In the genomic region with DNA sequence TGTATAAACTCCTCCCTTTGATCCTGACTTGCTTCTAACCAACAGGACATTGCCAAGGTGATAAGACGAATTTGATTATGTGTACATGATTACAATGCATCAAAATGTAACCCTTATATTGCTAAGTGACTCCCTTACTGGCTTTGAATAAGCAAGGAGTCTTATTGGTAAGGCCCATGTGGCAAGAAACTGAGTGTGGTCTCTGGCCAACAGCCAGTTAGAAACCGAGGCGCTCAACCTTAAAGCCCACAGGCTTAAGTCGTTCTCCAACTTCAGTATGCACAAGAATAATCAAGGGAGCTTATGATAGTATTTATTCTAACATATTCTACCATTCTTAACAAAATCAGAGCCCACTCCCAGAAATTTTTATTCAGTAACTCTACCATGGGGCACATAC, we compare ENCODE assay signal across 26 cellular contexts.
"Had no signal": no experiment of that assay in that cellular context is flagged by ENCODE, and none has a peak within 500 bp of the region (broad histone marks: within the 10 kb centered on the region; RNA-seq: fewer than 3 reads in every experiment).

No MANE protein-coding gene starts in this region.

- H3K4me1 ChIP-seq: left ventricle myocardium inferior, stomach, testis, thyroid gland, transverse colon, upper lobe of left lung had no signal

- H3K36me3 Mint-ChIP-seq: mesothelial cell of epicardium, naive B cell, natural killer cell had no signal

- H3K27ac Mint-ChIP-seq: mesothelial cell of epicardium; naive B cell; natural killer cell; progenitor cell of endocrine pancreas; stimulated activated naive B cell treated with anti-CD40 and anti-IgM and Interleukin-4, amounts not matched to agents 10 μg/mL and 1 μg/mL and 100 μg/mL, for 72 hours had no signal

- H3K27ac ChIP-seq: left ventricle myocardium inferior, ovary, skin epidermis, stomach, testis, thyroid gland, transverse colon, upper lobe of left lung had no signal

- H3K4me3 ChIP-seq: left ventricle myocardium inferior, lung, ovary, skin epidermis, stomach, testis, thyroid gland, transverse colon, upper lobe of left lung had no signal

- H3K36me3 ChIP-seq: left ventricle myocardium inferior, ovary, stomach, thyroid gland, transverse colon, upper lobe of left lung had no signal

- H3K4me1 Mint-ChIP-seq: naive B cell; natural killer cell; stimulated activated naive B cell treated with anti-CD40 and anti-IgM and Interleukin-4, amounts not matched to agents 10 μg/mL and 1 μg/mL and 100 μg/mL, for 72 hours had no signal

- H3K27me3 Mint-ChIP-seq: naive B cell; progenitor cell of endocrine pancreas; stimulated activated naive B cell treated with anti-CD40 and anti-IgM and Interleukin-4, amounts not matched to agents 10 μg/mL and 1 μg/mL and 100 μg/mL, for 72 hours had no signal

- FAIRE-seq: keratinocyte had no signal

- H3K9me3 ChIP-seq: left ventricle myocardium inferior, ovary, testis, thyroid gland, transverse colon, upper lobe of left lung had no signal

- H3K4me3 Mint-ChIP-seq: mesothelial cell of epicardium; naive B cell; natural killer cell; stimulated activated naive B cell treated with anti-CD40 and anti-IgM and Interleukin-4, amounts not matched to agents 10 μg/mL and 1 μg/mL and 100 μg/mL, for 72 hours had no signal

- DNase-seq: hippocampal formation; kidney glomerular epithelial cell; left colon; left ventricle myocardium inferior; mesendoderm; naive B cell; natural killer cell; ovary; retina; right cardiac atrium; stimulated activated CD4-positive, alpha-beta T cell treated with anti-CD3 and anti-CD28 coated beads, Interleukin-12 subunit alpha, Interleukin-12 subunit beta, amount 100 ng/mL, for 4 hours; stimulated activated CD4-positive, alpha-beta T cell treated with anti-CD3 and anti-CD28 coated beads, Interleukin-15, amount 100 ng/mL, for 24 hours; stimulated activated CD4-positive, alpha-beta T cell treated with anti-CD3 and anti-CD28 coated beads, Interleukin-2, amount 100 ng/mL, for 24 hours; stimulated activated CD4-positive, alpha-beta T cell treated with anti-CD3 and anti-CD28 coated beads, Interleukin-4, amount 100 ng/mL, for 1 hour; stimulated activated naive B cell treated with anti-CD40 and anti-IgM and Interleukin-4, amounts not matched to agents 10 μg/mL and 1 μg/mL and 100 μg/mL, for 72 hours; stimulated activated naive CD8-positive, alpha-beta T cell treated with anti-CD3 and anti-CD28 coated beads, Interleukin-15, Interleukin-2, amounts not matched to agents 100 U/mL and 50 U/mL, for 24 hours; stomach; testis; thyroid gland; transverse colon; upper lobe of left lung had no signal

- H3K27me3 ChIP-seq: ovary, stomach, testis, thyroid gland, transverse colon, upper lobe of left lung had no signal
